Comparison of ENCODE assay signal across 3 cellular contexts in genomic region chr6:33063435-33063834, GRCh38. TPM values are rescaled to one million over a fixed set of nuclear protein-coding genes. Genes with fewer than 3 reads are reported as not detected.
"Had no signal": no experiment of that assay in that cellular context is flagged by ENCODE, and none has a peak within 500 bp of the region (broad histone marks: within the 10 kb centered on the region; RNA-seq: fewer than 3 reads in every experiment).

No MANE protein-coding gene starts in this region.

RNA-seq across cellular contexts. Expression of gene HLA-DOA, which starts 54.0 kb away (rescaled TPM):
- total RNA-seq: lung microvascular endothelial cell, osteocyte had no signal
- polyA plus RNA-seq: keratinocyte had no signal
